Comparison of ENCODE assay signal across 1 cellular context in the genomic region with DNA sequence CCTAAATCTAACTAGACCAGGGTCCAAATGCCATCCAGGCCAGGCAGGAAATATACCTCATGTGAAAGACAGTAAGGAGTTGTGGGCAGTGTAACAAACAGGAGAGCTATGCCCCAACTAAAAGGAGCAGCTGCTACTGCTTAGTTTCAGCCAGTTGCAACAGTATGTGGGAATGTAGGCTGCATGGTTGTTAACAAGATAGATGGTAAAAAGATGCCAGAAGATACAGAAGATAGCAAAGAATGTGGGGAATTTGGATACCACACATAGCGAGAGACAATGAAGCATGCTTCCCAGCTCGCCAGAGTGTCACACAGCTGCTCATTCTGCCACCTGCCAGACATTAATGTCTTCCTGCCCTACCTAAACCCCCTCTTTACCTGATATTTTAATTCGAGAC.
TF ChIP-seq lines count a peak whose summit lies in the region.

No MANE protein-coding gene starts in this region.

TF ChIP-seq in GM12878, 131 proteins besides CTCF, POLR2A, EP300 and RAD21:
- TF ChIP-seq, protein P1, sequence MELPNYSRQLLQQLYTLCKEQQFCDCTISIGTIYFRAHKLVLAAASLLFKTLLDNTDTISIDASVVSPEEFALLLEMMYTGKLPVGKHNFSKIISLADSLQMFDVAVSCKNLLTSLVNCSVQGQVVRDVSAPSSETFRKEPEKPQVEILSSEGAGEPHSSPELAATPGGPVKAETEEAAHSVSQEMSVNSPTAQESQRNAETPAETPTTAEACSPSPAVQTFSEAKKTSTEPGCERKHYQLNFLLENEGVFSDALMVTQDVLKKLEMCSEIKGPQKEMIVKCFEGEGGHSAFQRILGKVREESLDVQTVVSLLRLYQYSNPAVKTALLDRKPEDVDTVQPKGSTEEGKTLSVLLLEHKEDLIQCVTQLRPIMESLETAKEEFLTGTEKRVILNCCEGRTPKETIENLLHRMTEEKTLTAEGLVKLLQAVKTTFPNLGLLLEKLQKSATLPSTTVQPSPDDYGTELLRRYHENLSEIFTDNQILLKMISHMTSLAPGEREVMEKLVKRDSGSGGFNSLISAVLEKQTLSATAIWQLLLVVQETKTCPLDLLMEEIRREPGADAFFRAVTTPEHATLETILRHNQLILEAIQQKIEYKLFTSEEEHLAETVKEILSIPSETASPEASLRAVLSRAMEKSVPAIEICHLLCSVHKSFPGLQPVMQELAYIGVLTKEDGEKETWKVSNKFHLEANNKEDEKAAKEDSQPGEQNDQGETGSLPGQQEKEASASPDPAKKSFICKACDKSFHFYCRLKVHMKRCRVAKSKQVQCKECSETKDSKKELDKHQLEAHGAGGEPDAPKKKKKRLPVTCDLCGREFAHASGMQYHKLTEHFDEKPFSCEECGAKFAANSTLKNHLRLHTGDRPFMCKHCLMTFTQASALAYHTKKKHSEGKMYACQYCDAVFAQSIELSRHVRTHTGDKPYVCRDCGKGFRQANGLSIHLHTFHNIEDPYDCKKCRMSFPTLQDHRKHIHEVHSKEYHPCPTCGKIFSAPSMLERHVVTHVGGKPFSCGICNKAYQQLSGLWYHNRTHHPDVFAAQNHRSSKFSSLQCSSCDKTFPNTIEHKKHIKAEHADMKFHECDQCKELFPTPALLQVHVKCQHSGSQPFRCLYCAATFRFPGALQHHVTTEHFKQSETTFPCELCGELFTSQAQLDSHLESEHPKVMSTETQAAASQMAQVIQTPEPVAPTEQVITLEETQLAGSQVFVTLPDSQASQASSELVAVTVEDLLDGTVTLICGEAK (IDR thresholded peaks at IDR 0.05; ENCODE audit: borderline replicate concordance) = no peak
- TF ChIP-seq CHD2 (IDR thresholded peaks at IDR 0.05; ENCODE audit: borderline replicate concordance, low read depth, low read length) (no peak), EGR1 (IDR thresholded peaks at IDR 0.05; ENCODE audit: borderline replicate concordance in 1 of 2, low read depth in 2 of 2, low read length in 2 of 2) (no peak), STAT1 (conservative IDR thresholded peaks at IDR 0.05) (no peak), ZNF24 (IDR thresholded peaks at IDR 0.05) (no peak), ZNF207 (IDR thresholded peaks at IDR 0.05; ENCODE audit: borderline replicate concordance) (no peak), RB1 (IDR thresholded peaks at IDR 0.05; ENCODE audit: borderline replicate concordance) (no peak), KLF5 (IDR thresholded peaks at IDR 0.05; ENCODE audit: partially characterized antibody) (no peak)
- TF ChIP-seq, protein P2, sequence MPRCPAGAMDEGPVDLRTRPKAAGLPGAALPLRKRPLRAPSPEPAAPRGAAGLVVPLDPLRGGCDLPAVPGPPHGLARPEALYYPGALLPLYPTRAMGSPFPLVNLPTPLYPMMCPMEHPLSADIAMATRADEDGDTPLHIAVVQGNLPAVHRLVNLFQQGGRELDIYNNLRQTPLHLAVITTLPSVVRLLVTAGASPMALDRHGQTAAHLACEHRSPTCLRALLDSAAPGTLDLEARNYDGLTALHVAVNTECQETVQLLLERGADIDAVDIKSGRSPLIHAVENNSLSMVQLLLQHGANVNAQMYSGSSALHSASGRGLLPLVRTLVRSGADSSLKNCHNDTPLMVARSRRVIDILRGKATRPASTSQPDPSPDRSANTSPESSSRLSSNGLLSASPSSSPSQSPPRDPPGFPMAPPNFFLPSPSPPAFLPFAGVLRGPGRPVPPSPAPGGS (IDR thresholded peaks at IDR 0.05; ENCODE audit: borderline replicate concordance, insufficient read depth, low read depth, low read length, poor library complexity, severe bottlenecking) = no peak
- TF ChIP-seq, protein P3, sequence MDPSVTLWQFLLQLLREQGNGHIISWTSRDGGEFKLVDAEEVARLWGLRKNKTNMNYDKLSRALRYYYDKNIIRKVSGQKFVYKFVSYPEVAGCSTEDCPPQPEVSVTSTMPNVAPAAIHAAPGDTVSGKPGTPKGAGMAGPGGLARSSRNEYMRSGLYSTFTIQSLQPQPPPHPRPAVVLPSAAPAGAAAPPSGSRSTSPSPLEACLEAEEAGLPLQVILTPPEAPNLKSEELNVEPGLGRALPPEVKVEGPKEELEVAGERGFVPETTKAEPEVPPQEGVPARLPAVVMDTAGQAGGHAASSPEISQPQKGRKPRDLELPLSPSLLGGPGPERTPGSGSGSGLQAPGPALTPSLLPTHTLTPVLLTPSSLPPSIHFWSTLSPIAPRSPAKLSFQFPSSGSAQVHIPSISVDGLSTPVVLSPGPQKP (IDR thresholded peaks at IDR 0.05; ENCODE audit: low read depth, low read length) = no peak
- TF ChIP-seq, protein P4, sequence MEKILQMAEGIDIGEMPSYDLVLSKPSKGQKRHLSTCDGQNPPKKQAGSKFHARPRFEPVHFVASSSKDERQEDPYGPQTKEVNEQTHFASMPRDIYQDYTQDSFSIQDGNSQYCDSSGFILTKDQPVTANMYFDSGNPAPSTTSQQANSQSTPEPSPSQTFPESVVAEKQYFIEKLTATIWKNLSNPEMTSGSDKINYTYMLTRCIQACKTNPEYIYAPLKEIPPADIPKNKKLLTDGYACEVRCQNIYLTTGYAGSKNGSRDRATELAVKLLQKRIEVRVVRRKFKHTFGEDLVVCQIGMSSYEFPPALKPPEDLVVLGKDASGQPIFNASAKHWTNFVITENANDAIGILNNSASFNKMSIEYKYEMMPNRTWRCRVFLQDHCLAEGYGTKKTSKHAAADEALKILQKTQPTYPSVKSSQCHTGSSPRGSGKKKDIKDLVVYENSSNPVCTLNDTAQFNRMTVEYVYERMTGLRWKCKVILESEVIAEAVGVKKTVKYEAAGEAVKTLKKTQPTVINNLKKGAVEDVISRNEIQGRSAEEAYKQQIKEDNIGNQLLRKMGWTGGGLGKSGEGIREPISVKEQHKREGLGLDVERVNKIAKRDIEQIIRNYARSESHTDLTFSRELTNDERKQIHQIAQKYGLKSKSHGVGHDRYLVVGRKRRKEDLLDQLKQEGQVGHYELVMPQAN (conservative IDR thresholded peaks at IDR 0.05) = no peak
- TF ChIP-seq, protein P5, sequence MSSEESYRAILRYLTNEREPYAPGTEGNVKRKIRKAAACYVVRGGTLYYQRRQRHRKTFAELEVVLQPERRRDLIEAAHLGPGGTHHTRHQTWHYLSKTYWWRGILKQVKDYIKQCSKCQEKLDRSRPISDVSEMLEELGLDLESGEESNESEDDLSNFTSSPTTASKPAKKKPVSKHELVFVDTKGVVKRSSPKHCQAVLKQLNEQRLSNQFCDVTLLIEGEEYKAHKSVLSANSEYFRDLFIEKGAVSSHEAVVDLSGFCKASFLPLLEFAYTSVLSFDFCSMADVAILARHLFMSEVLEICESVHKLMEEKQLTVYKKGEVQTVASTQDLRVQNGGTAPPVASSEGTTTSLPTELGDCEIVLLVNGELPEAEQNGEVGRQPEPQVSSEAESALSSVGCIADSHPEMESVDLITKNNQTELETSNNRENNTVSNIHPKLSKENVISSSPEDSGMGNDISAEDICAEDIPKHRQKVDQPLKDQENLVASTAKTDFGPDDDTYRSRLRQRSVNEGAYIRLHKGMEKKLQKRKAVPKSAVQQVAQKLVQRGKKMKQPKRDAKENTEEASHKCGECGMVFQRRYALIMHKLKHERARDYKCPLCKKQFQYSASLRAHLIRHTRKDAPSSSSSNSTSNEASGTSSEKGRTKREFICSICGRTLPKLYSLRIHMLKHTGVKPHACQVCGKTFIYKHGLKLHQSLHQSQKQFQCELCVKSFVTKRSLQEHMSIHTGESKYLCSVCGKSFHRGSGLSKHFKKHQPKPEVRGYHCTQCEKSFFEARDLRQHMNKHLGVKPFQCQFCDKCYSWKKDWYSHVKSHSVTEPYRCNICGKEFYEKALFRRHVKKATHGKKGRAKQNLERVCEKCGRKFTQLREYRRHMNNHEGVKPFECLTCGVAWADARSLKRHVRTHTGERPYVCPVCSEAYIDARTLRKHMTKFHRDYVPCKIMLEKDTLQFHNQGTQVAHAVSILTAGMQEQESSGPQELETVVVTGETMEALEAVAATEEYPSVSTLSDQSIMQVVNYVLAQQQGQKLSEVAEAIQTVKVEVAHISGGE (CRISPR knock-in tag; IDR thresholded peaks at IDR 0.05) = no peak
- TF ChIP-seq, protein P6, sequence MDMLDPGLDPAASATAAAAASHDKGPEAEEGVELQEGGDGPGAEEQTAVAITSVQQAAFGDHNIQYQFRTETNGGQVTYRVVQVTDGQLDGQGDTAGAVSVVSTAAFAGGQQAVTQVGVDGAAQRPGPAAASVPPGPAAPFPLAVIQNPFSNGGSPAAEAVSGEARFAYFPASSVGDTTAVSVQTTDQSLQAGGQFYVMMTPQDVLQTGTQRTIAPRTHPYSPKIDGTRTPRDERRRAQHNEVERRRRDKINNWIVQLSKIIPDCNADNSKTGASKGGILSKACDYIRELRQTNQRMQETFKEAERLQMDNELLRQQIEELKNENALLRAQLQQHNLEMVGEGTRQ (IDR thresholded peaks at IDR 0.05; ENCODE audit: borderline replicate concordance, low read depth, low read length) = no peak
- TF ChIP-seq, protein P7, sequence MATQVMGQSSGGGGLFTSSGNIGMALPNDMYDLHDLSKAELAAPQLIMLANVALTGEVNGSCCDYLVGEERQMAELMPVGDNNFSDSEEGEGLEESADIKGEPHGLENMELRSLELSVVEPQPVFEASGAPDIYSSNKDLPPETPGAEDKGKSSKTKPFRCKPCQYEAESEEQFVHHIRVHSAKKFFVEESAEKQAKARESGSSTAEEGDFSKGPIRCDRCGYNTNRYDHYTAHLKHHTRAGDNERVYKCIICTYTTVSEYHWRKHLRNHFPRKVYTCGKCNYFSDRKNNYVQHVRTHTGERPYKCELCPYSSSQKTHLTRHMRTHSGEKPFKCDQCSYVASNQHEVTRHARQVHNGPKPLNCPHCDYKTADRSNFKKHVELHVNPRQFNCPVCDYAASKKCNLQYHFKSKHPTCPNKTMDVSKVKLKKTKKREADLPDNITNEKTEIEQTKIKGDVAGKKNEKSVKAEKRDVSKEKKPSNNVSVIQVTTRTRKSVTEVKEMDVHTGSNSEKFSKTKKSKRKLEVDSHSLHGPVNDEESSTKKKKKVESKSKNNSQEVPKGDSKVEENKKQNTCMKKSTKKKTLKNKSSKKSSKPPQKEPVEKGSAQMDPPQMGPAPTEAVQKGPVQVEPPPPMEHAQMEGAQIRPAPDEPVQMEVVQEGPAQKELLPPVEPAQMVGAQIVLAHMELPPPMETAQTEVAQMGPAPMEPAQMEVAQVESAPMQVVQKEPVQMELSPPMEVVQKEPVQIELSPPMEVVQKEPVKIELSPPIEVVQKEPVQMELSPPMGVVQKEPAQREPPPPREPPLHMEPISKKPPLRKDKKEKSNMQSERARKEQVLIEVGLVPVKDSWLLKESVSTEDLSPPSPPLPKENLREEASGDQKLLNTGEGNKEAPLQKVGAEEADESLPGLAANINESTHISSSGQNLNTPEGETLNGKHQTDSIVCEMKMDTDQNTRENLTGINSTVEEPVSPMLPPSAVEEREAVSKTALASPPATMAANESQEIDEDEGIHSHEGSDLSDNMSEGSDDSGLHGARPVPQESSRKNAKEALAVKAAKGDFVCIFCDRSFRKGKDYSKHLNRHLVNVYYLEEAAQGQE (IDR thresholded peaks at IDR 0.05; ENCODE audit: low read depth, low read length) = no peak
